In genomic region chr3:99321261-99321660, GRCh38 we compare ENCODE assay signal across 1 cellular context.
TF ChIP-seq lines count a peak whose summit lies in the region.

No MANE protein-coding gene starts in this region.

TF ChIP-seq in IMR-90, 13 proteins besides CTCF, POLR2A, EP300 and RAD21 (continued from another document):
- TF ChIP-seq SMC3 (IDR thresholded peaks at IDR 0.05; ENCODE audit: low read depth, low read length): no peak
- TF ChIP-seq RCOR1 (IDR thresholded peaks at IDR 0.05; ENCODE audit: insufficient replicate concordance, low read length): no peak
